Comparison of ENCODE assay signal across 17 cellular contexts in genomic region chr17:20988896-20989295, GRCh38. TPM values are rescaled to one million over a fixed set of nuclear protein-coding genes. Genes with fewer than 3 reads are reported as not detected.
DNase-seq lines count a peak whose midpoint lies in the region; ATAC-seq and TF ChIP-seq lines count a peak whose summit lies in the region.
"Had no signal": no experiment of that assay in that cellular context is flagged by ENCODE, and none has a peak within 500 bp of the region (broad histone marks: within the 10 kb centered on the region; RNA-seq: fewer than 3 reads in every experiment).

No MANE protein-coding gene starts in this region.

- no peaks in the 10 kb centered on the region for H3K9me3 Mint-ChIP-seq in natural killer cell treated with Interleukin-12 subunit alpha and Interleukin-12 subunit beta and Interleukin-15 and Interleukin-18, amount 100 ng/mL, for 72 hours
- H3K9me3 Mint-ChIP-seq in natural killer cell = no peaks in the 10 kb centered on the region
- H3K9me3 Mint-ChIP-seq: CD4-positive, alpha-beta memory T cell had no signal

- TF ChIP-seq CTCF in natural killer cell (IDR thresholded peaks at IDR 0.05) (no peak), coronary artery (IDR thresholded peaks at IDR 0.05) (no peak), upper lobe of right lung (IDR thresholded peaks at IDR 0.05) (no peak)

- peak; percentile 16 for DNase-seq in natural killer cell treated with Interleukin-12 subunit alpha and Interleukin-12 subunit beta and Interleukin-15 and Interleukin-18, amount 100 ng/mL, for 72 hours (ENCODE audit: low spot score)
- DNase-seq in natural killer cell = no peak
- DNase-seq in coronary artery (ENCODE audit: low spot score) = peak; percentile 57
- DNase-seq in mesenteric fat pad (ENCODE audit: low spot score) = peak; percentile 53
- DNase-seq in upper lobe of right lung = peak; percentile 10
- no peak for DNase-seq in COLO668 (lab: John Stamatoyannopoulos, UW; ENCODE audit: unreplicated experiment)
- no peak for DNase-seq in retina
- DNase-seq: BE2C; CD4-positive, alpha-beta memory T cell; COR-L47; DND-41; GDM1 had no signal

- H3K4me3 Mint-ChIP-seq in natural killer cell treated with Interleukin-12 subunit alpha and Interleukin-12 subunit beta and Interleukin-15 and Interleukin-18, amount 100 ng/mL, for 72 hours = no peak overlapping the region
- no peak overlapping the region for H3K4me3 Mint-ChIP-seq in natural killer cell
- H3K4me3 Mint-ChIP-seq: CD4-positive, alpha-beta memory T cell had no signal

- no peaks in the 10 kb centered on the region for H3K36me3 Mint-ChIP-seq in natural killer cell treated with Interleukin-12 subunit alpha and Interleukin-12 subunit beta and Interleukin-15 and Interleukin-18, amount 100 ng/mL, for 72 hours
- no peaks in the 10 kb centered on the region for H3K36me3 Mint-ChIP-seq in natural killer cell
- H3K36me3 Mint-ChIP-seq: CD4-positive, alpha-beta memory T cell had no signal

- peak overlapping the region in 1 of 2 donors; percentile 80 for H3K27ac Mint-ChIP-seq in natural killer cell treated with Interleukin-12 subunit alpha and Interleukin-12 subunit beta and Interleukin-15 and Interleukin-18, amount 100 ng/mL, for 72 hours
- no peak overlapping the region for H3K27ac Mint-ChIP-seq in natural killer cell
- H3K27ac Mint-ChIP-seq: CD4-positive, alpha-beta memory T cell had no signal

- H3K27me3 ChIP-seq in upper lobe of right lung = no peaks in the 10 kb centered on the region
- H3K27me3 ChIP-seq: BE2C had no signal

- peaks cover 0 to 3% of the 10 kb centered on the region in 2 donors for H3K4me1 Mint-ChIP-seq in natural killer cell treated with Interleukin-12 subunit alpha and Interleukin-12 subunit beta and Interleukin-15 and Interleukin-18, amount 100 ng/mL, for 72 hours (ENCODE audit: low read depth in 2 of 2)
- H3K4me1 Mint-ChIP-seq in natural killer cell = no peaks in the 10 kb centered on the region

- peaks cover 9% of the 10 kb centered on the region for H3K4me1 ChIP-seq in upper lobe of right lung
- H3K4me1 ChIP-seq: BE2C had no signal

- no peak for ATAC-seq in natural killer cell treated with Interleukin-12 subunit alpha and Interleukin-12 subunit beta and Interleukin-15 and Interleukin-18, amount 100 ng/mL, for 72 hours
- no peak for ATAC-seq in natural killer cell
- no peak for ATAC-seq in upper lobe of right lung
- no peak for ATAC-seq in GM21786 (IDR thresholded peaks at IDR 0.05; ENCODE audit: unreplicated experiment)
- ATAC-seq: A549, HCT116 had no signal

- H3K27ac ChIP-seq in coronary artery = no peak overlapping the region
- H3K27ac ChIP-seq in upper lobe of right lung = no peak overlapping the region
- H3K27ac ChIP-seq: A549, C4-2B, HL-60 had no signal

- H3K4me3 ChIP-seq in coronary artery (no peak overlapping the region), upper lobe of right lung (no peak overlapping the region)
- H3K4me3 ChIP-seq: A549 had no signal

- no peaks in the 10 kb centered on the region for H3K36me3 ChIP-seq in upper lobe of right lung
- H3K36me3 ChIP-seq: BE2C had no signal

- intact Hi-C loops in natural killer cell (cut with micrococcal nuclease) (no loop called here), upper lobe of right lung (cut with DNase I) (no loop called here)

- H3K9me3 ChIP-seq in upper lobe of right lung = no peaks in the 10 kb centered on the region
- H3K9me3 ChIP-seq: A549, BE2C had no signal

- no peaks in the 10 kb centered on the region for H3K27me3 Mint-ChIP-seq in natural killer cell treated with Interleukin-12 subunit alpha and Interleukin-12 subunit beta and Interleukin-15 and Interleukin-18, amount 100 ng/mL, for 72 hours
- no peaks in the 10 kb centered on the region for H3K27me3 Mint-ChIP-seq in natural killer cell (ENCODE audit: low read depth in 2 of 2)

RNA-seq across cellular contexts. Expression of gene USP22, which starts 53.9 kb away (rescaled TPM):
- total RNA-seq in natural killer cell treated with Interleukin-12 subunit alpha and Interleukin-12 subunit beta and Interleukin-15 and Interleukin-18, amount 100 ng/mL, for 72 hours = 100 to 1,000 TPM; 102 to 179 TPM
- total RNA-seq in natural killer cell (100 to 1,000 TPM; 121 to 155 (median 140) TPM), mesenteric fat pad (148 TPM), upper lobe of right lung (160 TPM)

Comparison
In these comparisons a context has a peak if more than half of its experiments do, and no peak if none do; other contexts are left out.
1. DNase-seq: peak in natural killer cell treated with Interleukin-12 subunit alpha and Interleukin-12 subunit beta and Interleukin-15 and Interleukin-18, amount 100 ng/mL, for 72 hours (single experiment), coronary artery (single experiment), mesenteric fat pad (single experiment) and upper lobe of right lung (single experiment); none in natural killer cell (single experiment), COLO668 (single experiment) and retina (single experiment).